Comparison of ENCODE assay signal across 1 cellular context in genomic region chr3:48556796-48557626, GRCh38.
TF ChIP-seq lines count a peak whose summit lies in the region.

PFKFB4 (minus strand) TSS chr3:48556803; CDS start chr3:48556777, 26 bp downstream.

TF ChIP-seq in GM12878, 131 proteins besides CTCF, POLR2A, EP300 and RAD21 (continued from another document):
- TF ChIP-seq, protein P1, sequence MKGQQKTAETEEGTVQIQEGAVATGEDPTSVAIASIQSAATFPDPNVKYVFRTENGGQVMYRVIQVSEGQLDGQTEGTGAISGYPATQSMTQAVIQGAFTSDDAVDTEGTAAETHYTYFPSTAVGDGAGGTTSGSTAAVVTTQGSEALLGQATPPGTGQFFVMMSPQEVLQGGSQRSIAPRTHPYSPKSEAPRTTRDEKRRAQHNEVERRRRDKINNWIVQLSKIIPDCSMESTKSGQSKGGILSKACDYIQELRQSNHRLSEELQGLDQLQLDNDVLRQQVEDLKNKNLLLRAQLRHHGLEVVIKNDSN (IDR thresholded peaks at IDR 0.05; ENCODE audit: borderline replicate concordance, extremely low read length, insufficient read depth, low read depth, low read length), result no peak
- TF ChIP-seq MEF2A (IDR thresholded peaks at IDR 0.05; ENCODE audit: insufficient read depth, low read depth, low read length) (no peak), NFXL1 (IDR thresholded peaks at IDR 0.05; ENCODE audit: borderline replicate concordance) (no peak), MTA2 (IDR thresholded peaks at IDR 0.05; ENCODE audit: low read depth) (peak; percentile 64; the same call in 1 of the 2 replicates), BACH1 (IDR thresholded peaks at IDR 0.05; ENCODE audit: borderline replicate concordance) (peak; percentile 78), SUPT20H (IDR thresholded peaks at IDR 0.05; ENCODE audit: borderline replicate concordance, control insufficient read depth, low read depth, low read length) (no peak), IKZF2 (IDR thresholded peaks at IDR 0.05) (peak; percentile 97 to 98), CEBPZ (IDR thresholded peaks at IDR 0.05; ENCODE audit: low read depth, low read length) (no peak), PML (IDR thresholded peaks at IDR 0.05; ENCODE audit: low read length) (no peak), CEBPB (IDR thresholded peaks at IDR 0.05; ENCODE audit: borderline replicate concordance in 1 of 2, low read depth in 2 of 2, low read length in 2 of 2) (no peak), TBL1XR1 (IDR thresholded peaks at IDR 0.05; ENCODE audit: low read depth, low read length) (no peak), POU2F2 (IDR thresholded peaks at IDR 0.05; ENCODE audit: borderline replicate concordance, low read depth, low read length) (peak; percentile 97; the same call in 2 of the 3 replicates), BHLHE40 (IDR thresholded peaks at IDR 0.05; ENCODE audit: borderline replicate concordance in 1 of 2, low read depth in 2 of 2, low read length in 1 of 2) (peak; percentile 97 to 99), MAX (IDR thresholded peaks at IDR 0.05; ENCODE audit: low read depth, low read length) (0 out of 2 replicates have a peak, but pooled peaks have one; percentile 65), SMAD5 (IDR thresholded peaks at IDR 0.05; ENCODE audit: low read depth) (no peak), ZNF274 (IDR thresholded peaks at IDR 0.05; ENCODE audit: insufficient read depth, insufficient read length) (no peak), SUZ12 (IDR thresholded peaks at IDR 0.05; ENCODE audit: unreplicated experiment) (no peak), IRF5 (IDR thresholded peaks at IDR 0.05; ENCODE audit: borderline replicate concordance) (no peak), BMI1 (IDR thresholded peaks at IDR 0.05; ENCODE audit: borderline replicate concordance) (no peak), RAD51 (IDR thresholded peaks at IDR 0.05) (no peak), ZNF207 (IDR thresholded peaks at IDR 0.05; ENCODE audit: borderline replicate concordance) (0 out of 2 replicates have a peak, but pooled peaks have one; percentile 43), LARP7 (IDR thresholded peaks at IDR 0.05) (peak; percentile 70; the same call in 1 of the 2 replicates), KAT2A (conservative IDR thresholded peaks at IDR 0.05; ENCODE audit: control insufficient read depth, low read depth, low read length) (no peak), HDGF (IDR thresholded peaks at IDR 0.05) (peak; percentile 88), SIX5 (IDR thresholded peaks at IDR 0.05; ENCODE audit: low read depth, low read length, severe bottlenecking) (no peak), SMAD1 (IDR thresholded peaks at IDR 0.05; ENCODE audit: low read depth, partially characterized antibody) (no peak), ZNF217 (IDR thresholded peaks at IDR 0.05) (no peak), FOXM1 (IDR thresholded peaks at IDR 0.05; ENCODE audit: low read depth, low read length) (no peak), ZSCAN29 (IDR thresholded peaks at IDR 0.05) (no peak), BRCA1 (IDR thresholded peaks at IDR 0.05; ENCODE audit: low read depth, low read length) (no peak), WRNIP1 (IDR thresholded peaks at IDR 0.05; ENCODE audit: borderline replicate concordance, low read depth, low read length) (no peak), ZBED1 (IDR thresholded peaks at IDR 0.05; ENCODE audit: borderline replicate concordance) (no peak), ETV6 (conservative IDR thresholded peaks at IDR 0.05 in 1 of 2, IDR thresholded peaks at IDR 0.05 in 1 of 2; ENCODE audit: borderline replicate concordance in 1 of 2, low read depth in 1 of 2) (no peak), TCF12 (IDR thresholded peaks at IDR 0.05; ENCODE audit: low read depth, low read length) (0 out of 2 replicates have a peak, but pooled peaks have one; percentile 2), HCFC1 (IDR thresholded peaks at IDR 0.05; ENCODE audit: low read length) (no peak), KLF5 (IDR thresholded peaks at IDR 0.05; ENCODE audit: partially characterized antibody) (peak; percentile 60), ZBTB11 (CRISPR knock-in tag; IDR thresholded peaks at IDR 0.05) (no peak), SREBF2 (IDR thresholded peaks at IDR 0.05; ENCODE audit: low read length) (no peak), POLR2AphosphoS5 (IDR thresholded peaks at IDR 0.05; ENCODE audit: low read length) (no peak), RB1 (IDR thresholded peaks at IDR 0.05; ENCODE audit: borderline replicate concordance) (peak; percentile 82; the same call in 1 of the 2 replicates), MXI1 (IDR thresholded peaks at IDR 0.05; ENCODE audit: low read depth, low read length) (peak; percentile 90), ZNF384 (IDR thresholded peaks at IDR 0.05; ENCODE audit: borderline replicate concordance, low read depth, low read length) (no peak), JUND (IDR thresholded peaks at IDR 0.05; ENCODE audit: low read depth, low read length) (no peak), MEF2B (IDR thresholded peaks at IDR 0.05; ENCODE audit: partially characterized antibody, poor library complexity, severe bottlenecking) (peak; percentile 22)
- TF ChIP-seq, protein P2, sequence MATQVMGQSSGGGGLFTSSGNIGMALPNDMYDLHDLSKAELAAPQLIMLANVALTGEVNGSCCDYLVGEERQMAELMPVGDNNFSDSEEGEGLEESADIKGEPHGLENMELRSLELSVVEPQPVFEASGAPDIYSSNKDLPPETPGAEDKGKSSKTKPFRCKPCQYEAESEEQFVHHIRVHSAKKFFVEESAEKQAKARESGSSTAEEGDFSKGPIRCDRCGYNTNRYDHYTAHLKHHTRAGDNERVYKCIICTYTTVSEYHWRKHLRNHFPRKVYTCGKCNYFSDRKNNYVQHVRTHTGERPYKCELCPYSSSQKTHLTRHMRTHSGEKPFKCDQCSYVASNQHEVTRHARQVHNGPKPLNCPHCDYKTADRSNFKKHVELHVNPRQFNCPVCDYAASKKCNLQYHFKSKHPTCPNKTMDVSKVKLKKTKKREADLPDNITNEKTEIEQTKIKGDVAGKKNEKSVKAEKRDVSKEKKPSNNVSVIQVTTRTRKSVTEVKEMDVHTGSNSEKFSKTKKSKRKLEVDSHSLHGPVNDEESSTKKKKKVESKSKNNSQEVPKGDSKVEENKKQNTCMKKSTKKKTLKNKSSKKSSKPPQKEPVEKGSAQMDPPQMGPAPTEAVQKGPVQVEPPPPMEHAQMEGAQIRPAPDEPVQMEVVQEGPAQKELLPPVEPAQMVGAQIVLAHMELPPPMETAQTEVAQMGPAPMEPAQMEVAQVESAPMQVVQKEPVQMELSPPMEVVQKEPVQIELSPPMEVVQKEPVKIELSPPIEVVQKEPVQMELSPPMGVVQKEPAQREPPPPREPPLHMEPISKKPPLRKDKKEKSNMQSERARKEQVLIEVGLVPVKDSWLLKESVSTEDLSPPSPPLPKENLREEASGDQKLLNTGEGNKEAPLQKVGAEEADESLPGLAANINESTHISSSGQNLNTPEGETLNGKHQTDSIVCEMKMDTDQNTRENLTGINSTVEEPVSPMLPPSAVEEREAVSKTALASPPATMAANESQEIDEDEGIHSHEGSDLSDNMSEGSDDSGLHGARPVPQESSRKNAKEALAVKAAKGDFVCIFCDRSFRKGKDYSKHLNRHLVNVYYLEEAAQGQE (IDR thresholded peaks at IDR 0.05; ENCODE audit: low read depth, low read length), result no peak
- TF ChIP-seq, protein P3, sequence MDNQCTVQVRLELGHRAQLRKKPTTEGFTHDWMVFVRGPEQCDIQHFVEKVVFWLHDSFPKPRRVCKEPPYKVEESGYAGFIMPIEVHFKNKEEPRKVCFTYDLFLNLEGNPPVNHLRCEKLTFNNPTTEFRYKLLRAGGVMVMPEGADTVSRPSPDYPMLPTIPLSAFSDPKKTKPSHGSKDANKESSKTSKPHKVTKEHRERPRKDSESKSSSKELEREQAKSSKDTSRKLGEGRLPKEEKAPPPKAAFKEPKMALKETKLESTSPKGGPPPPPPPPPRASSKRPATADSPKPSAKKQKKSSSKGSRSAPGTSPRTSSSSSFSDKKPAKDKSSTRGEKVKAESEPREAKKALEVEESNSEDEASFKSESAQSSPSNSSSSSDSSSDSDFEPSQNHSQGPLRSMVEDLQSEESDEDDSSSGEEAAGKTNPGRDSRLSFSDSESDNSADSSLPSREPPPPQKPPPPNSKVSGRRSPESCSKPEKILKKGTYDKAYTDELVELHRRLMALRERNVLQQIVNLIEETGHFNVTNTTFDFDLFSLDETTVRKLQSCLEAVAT (IDR thresholded peaks at IDR 0.05), result peak; percentile 57; the same call in 1 of the 2 replicates
- TF ChIP-seq, protein P4, sequence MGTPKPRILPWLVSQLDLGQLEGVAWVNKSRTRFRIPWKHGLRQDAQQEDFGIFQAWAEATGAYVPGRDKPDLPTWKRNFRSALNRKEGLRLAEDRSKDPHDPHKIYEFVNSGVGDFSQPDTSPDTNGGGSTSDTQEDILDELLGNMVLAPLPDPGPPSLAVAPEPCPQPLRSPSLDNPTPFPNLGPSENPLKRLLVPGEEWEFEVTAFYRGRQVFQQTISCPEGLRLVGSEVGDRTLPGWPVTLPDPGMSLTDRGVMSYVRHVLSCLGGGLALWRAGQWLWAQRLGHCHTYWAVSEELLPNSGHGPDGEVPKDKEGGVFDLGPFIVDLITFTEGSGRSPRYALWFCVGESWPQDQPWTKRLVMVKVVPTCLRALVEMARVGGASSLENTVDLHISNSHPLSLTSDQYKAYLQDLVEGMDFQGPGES (IDR thresholded peaks at IDR 0.05), result no peak
- TF ChIP-seq, protein P5, sequence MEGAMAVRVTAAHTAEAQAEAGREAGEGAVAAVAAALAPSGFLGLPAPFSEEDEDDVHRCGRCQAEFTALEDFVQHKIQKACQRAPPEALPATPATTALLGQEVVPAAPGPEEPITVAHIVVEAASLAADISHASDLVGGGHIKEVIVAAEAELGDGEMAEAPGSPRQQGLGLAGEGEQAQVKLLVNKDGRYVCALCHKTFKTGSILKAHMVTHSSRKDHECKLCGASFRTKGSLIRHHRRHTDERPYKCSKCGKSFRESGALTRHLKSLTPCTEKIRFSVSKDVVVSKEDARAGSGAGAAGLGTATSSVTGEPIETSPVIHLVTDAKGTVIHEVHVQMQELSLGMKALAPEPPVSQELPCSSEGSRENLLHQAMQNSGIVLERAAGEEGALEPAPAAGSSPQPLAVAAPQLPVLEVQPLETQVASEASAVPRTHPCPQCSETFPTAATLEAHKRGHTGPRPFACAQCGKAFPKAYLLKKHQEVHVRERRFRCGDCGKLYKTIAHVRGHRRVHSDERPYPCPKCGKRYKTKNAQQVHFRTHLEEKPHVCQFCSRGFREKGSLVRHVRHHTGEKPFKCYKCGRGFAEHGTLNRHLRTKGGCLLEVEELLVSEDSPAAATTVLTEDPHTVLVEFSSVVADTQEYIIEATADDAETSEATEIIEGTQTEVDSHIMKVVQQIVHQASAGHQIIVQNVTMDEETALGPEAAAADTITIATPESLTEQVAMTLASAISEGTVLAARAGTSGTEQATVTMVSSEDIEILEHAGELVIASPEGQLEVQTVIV (IDR thresholded peaks at IDR 0.05; ENCODE audit: borderline replicate concordance, partially characterized antibody), result no peak
